ENCODE assay signal across 15 cellular contexts in the genomic region with DNA sequence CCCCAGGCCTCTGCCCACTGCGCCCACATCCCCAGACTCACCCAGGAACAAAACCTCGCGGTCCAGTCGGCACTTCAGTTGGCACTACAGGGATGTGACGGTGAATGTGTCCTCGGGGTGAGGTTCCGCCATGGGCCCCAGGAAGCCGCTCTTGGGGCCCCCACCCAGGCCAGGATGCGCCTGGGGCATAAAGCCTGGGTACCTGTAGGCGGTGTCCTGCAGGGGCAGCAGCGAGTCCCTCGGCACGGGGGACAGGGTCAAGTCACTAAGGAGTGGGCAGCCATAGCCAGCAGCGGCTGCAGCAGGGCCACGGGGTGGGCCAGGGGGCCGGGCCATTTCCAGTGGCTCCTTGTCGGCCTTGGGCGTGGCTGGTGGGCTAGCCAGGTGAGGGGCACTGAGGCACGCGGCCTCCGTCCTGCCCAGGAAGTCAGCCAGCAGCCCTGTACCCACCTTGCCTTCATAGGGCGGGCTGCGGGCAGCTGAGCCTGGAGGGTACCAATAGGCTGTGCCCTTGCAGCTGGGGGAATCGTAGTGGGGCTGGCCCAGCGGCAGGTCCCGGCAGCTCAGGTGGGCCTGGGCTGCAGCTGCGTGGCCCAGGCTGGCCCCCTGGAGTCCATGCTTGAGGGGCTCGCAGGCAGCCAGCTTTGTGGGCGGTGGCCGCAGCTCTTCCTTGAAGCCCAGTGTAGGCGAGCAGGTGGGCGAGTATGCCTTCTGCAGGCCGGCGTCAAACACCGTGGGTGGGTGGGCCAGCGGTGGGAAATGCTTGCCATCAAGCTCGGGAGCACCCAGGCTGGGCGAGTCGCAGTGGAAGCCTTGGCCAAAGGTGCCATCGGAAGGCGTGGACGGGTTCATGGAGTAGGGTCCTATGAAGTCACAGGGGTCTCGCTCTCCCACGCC. TPM values are rescaled to one million over a fixed set of nuclear protein-coding genes. Genes with fewer than 3 reads are reported as not detected.
DNase-seq lines count a peak whose midpoint lies in the region; ATAC-seq and TF ChIP-seq lines count a peak whose summit lies in the region.
"Had no signal": no experiment of that assay in that cellular context is flagged by ENCODE, and none has a peak within 500 bp of the region (broad histone marks: within the 10 kb centered on the region; RNA-seq: fewer than 3 reads in every experiment).

No MANE protein-coding gene starts in this region.

- no peaks in the 10 kb centered on the region for H3K79me1 ChIP-seq in mesendoderm (ENCODE audit: low read length)

- no peaks in the 10 kb centered on the region for H3K9me3 ChIP-seq in thyroid gland
- H3K9me3 ChIP-seq: A549, upper lobe of left lung had no signal

- H3K4me3 ChIP-seq in cardiac fibroblast (replicated peaks in 1 of 2; ENCODE audit: low read depth in 2 of 2, low read length in 2 of 2) (no peak overlapping the region), mesendoderm (ENCODE audit: low read length) (no peak overlapping the region), thyroid gland (replicated peaks in 1 of 3) (no peak overlapping the region)
- H3K4me3 ChIP-seq: A549, upper lobe of left lung had no signal

- H3K27ac ChIP-seq in mesendoderm (ENCODE audit: low read depth, low read length) (no peak overlapping the region), thyroid gland (peak overlapping the region in 2 of 3 donors; percentile 91 to 97)

- H3K79me2 ChIP-seq in mesendoderm (ENCODE audit: control insufficient read depth, insufficient read depth, low read length), result no peaks in the 10 kb centered on the region

- H3K56ac ChIP-seq in mesendoderm (ENCODE audit: low read length), result no peak overlapping the region

- H3K36me3 ChIP-seq in mesendoderm (ENCODE audit: control insufficient read depth, insufficient read depth, low read length) (peaks cover 4% of the 10 kb centered on the region), thyroid gland (peaks cover 37 to 42% of the 10 kb centered on the region in 2 donors)

- no peak overlapping the region for H2BK120ac ChIP-seq in mesendoderm (ENCODE audit: low read depth, low read length)

- H3K36me3 Mint-ChIP-seq in activated CD8-positive, alpha-beta T cell treated with anti-CD3 and anti-CD28 coated beads for 36 hours (ENCODE audit: low read depth), result peaks cover 3% of the 10 kb centered on the region
- H3K36me3 Mint-ChIP-seq in activated CD8-positive, alpha-beta T cell treated with anti-CD3 and anti-CD28 coated beads, Interleukin-2, amount 10 ng/mL, durations not matched to agents 7 days and 5 days (ENCODE audit: low read depth), result peaks cover 6% of the 10 kb centered on the region

- no peak overlapping the region for H3K27ac Mint-ChIP-seq in activated CD8-positive, alpha-beta T cell treated with anti-CD3 and anti-CD28 coated beads for 36 hours
- H3K27ac Mint-ChIP-seq in activated CD8-positive, alpha-beta T cell treated with anti-CD3 and anti-CD28 coated beads, Interleukin-2, amount 10 ng/mL, durations not matched to agents 7 days and 5 days, result no peak overlapping the region

- H3K4me3 Mint-ChIP-seq in activated CD8-positive, alpha-beta T cell treated with anti-CD3 and anti-CD28 coated beads for 36 hours, result no peak overlapping the region
- H3K4me3 Mint-ChIP-seq in activated CD8-positive, alpha-beta T cell treated with anti-CD3 and anti-CD28 coated beads, Interleukin-2, amount 10 ng/mL, durations not matched to agents 7 days and 5 days, result no peak overlapping the region

- no peak for ATAC-seq in activated CD8-positive, alpha-beta T cell treated with anti-CD3 and anti-CD28 coated beads for 36 hours
- no peak for ATAC-seq in activated CD8-positive, alpha-beta T cell treated with anti-CD3 and anti-CD28 coated beads, Interleukin-2, amount 10 ng/mL, durations not matched to agents 7 days and 5 days
- ATAC-seq in HG02763 (IDR thresholded peaks at IDR 0.05; ENCODE audit: unreplicated experiment), result no peak
- ATAC-seq: A549, sciatic nerve had no signal

- no peaks in the 10 kb centered on the region for H3K27me3 ChIP-seq in mesendoderm (ENCODE audit: insufficient read depth, low read length, poor library complexity)
- no peaks in the 10 kb centered on the region for H3K27me3 ChIP-seq in thyroid gland
- H3K27me3 ChIP-seq: upper lobe of left lung had no signal

- no peak overlapping the region for H3K4me2 ChIP-seq in mesendoderm (ENCODE audit: low read length)
- H3K4me2 ChIP-seq: A549 had no signal

- H2BK15ac ChIP-seq in mesendoderm (replicated peaks; ENCODE audit: low read depth), result no peak overlapping the region

- CTCF ChIA-PET in activated CD8-positive, alpha-beta T cell treated with anti-CD3 and anti-CD28 coated beads for 36 hours (lab: Charles Lee), result interaction anchor here (0.9 to 3.0 kb wide), 2 partner anchors 9 to 17 kb away, joined by 3 to 16 read pairs; no protein-coding TSS in a partner anchor
- CTCF ChIA-PET in activated CD8-positive, alpha-beta T cell treated with anti-CD3 and anti-CD28 coated beads, Interleukin-2, amount 10 ng/mL, durations not matched to agents 7 days and 5 days (lab: Charles Lee), result interaction anchor here (2.0 kb wide), 1 partner anchor 9 kb away, joined by 7 read pairs; no protein-coding TSS in a partner anchor

- no peak overlapping the region for H3K18ac ChIP-seq in mesendoderm (ENCODE audit: low read length)

- no peak overlapping the region for H3K23ac ChIP-seq in mesendoderm (ENCODE audit: low read length)

- intact Hi-C loops in activated CD8-positive, alpha-beta T cell treated with anti-CD3 and anti-CD28 coated beads for 36 hours (cut with micrococcal nuclease), result no loop called here
- intact Hi-C loops in thyroid gland (cut with DNase I), result no loop called here

- TF ChIP-seq CTCF in activated CD8-positive, alpha-beta T cell treated with anti-CD3 and anti-CD28 coated beads for 36 hours (IDR thresholded peaks at IDR 0.05), result peak; percentile 20
- TF ChIP-seq CTCF in cardiac fibroblast (IDR thresholded peaks at IDR 0.05; ENCODE audit: low read depth, low read length) (peak; percentile 15), thyroid gland (IDR thresholded peaks at IDR 0.05) (no peak)

- H4K5ac ChIP-seq in mesendoderm (ENCODE audit: low read length), result no peak overlapping the region

- no peaks in the 10 kb centered on the region for H3K27me3 Mint-ChIP-seq in activated CD8-positive, alpha-beta T cell treated with anti-CD3 and anti-CD28 coated beads for 36 hours
- H3K27me3 Mint-ChIP-seq in activated CD8-positive, alpha-beta T cell treated with anti-CD3 and anti-CD28 coated beads, Interleukin-2, amount 10 ng/mL, durations not matched to agents 7 days and 5 days (ENCODE audit: low read depth), result no peaks in the 10 kb centered on the region

- POLR2A ChIA-PET in activated CD8-positive, alpha-beta T cell treated with anti-CD3 and anti-CD28 coated beads for 36 hours (lab: Charles Lee), result no interaction called here
- POLR2A ChIA-PET in activated CD8-positive, alpha-beta T cell treated with anti-CD3 and anti-CD28 coated beads, Interleukin-2, amount 10 ng/mL, durations not matched to agents 7 days and 5 days (lab: Charles Lee), result no interaction called here

- no peak overlapping the region for H3K9ac ChIP-seq in mesendoderm (ENCODE audit: low read length)

- WGBS in mesendoderm (ENCODE audit: extremely low coverage, insufficient coverage, low lambda C conversion rate), result no CpG with 5 or more reads among the region's 44 CpGs
- WGBS in thyroid gland, 2 donors, result 93 to 96% methylated on average over 30 to 33 of the region's 44 CpGs

- no peak overlapping the region for H4K8ac ChIP-seq in mesendoderm (ENCODE audit: low read depth, low read length)

- H2AK5ac ChIP-seq in mesendoderm (ENCODE audit: low read length), result no peak overlapping the region

- no peak for DNase-seq in activated CD8-positive, alpha-beta T cell treated with anti-CD3 and anti-CD28 coated beads for 36 hours
- DNase-seq in activated CD8-positive, alpha-beta T cell treated with anti-CD3 and anti-CD28 coated beads, Interleukin-2, amount 10 ng/mL, durations not matched to agents 7 days and 5 days, result no peak
- DNase-seq in cardiac fibroblast (ENCODE audit: low read depth in 2 of 2) (no peak), mesendoderm (peak; percentile 31), thyroid gland (no peak)
- no peak for DNase-seq in activated CD4-positive, alpha-beta T cell treated with anti-CD3 and anti-CD28 coated beads, Interleukin-2, amount 50 U/mL, for 4 hours
- no peak for DNase-seq in activated CD4-positive, CD25-positive, alpha-beta regulatory T cell treated with anti-CD3 and anti-CD28 coated beads, Interleukin-2, amount 50 U/mL, for 72 hours
- DNase-seq: activated T-cell treated with anti-CD3 and anti-CD28 coated beads, Interleukin-2, amount 50 U/mL, for 1 hour; GOT3; NCI-H1694 treated with DMSO at 0.1 percent for 48 hours; NCI-H748 treated with DMSO at 0.1 percent for 48 hours had no signal

- H3K4me1 ChIP-seq in mesendoderm (ENCODE audit: control insufficient read depth, low read depth, low read length) (peaks cover 3% of the 10 kb centered on the region), thyroid gland (peaks cover 42 to 48% of the 10 kb centered on the region in 2 donors)

- no peaks in the 10 kb centered on the region for H3K9me3 Mint-ChIP-seq in activated CD8-positive, alpha-beta T cell treated with anti-CD3 and anti-CD28 coated beads for 36 hours
- H3K9me3 Mint-ChIP-seq in activated CD8-positive, alpha-beta T cell treated with anti-CD3 and anti-CD28 coated beads, Interleukin-2, amount 10 ng/mL, durations not matched to agents 7 days and 5 days (ENCODE audit: insufficient read depth), result no peaks in the 10 kb centered on the region

- no peak overlapping the region for H2BK5ac ChIP-seq in mesendoderm (ENCODE audit: low read length)

- H3K4me1 Mint-ChIP-seq in activated CD8-positive, alpha-beta T cell treated with anti-CD3 and anti-CD28 coated beads for 36 hours (ENCODE audit: low read depth), result peaks cover 6% of the 10 kb centered on the region
- peaks cover 15% of the 10 kb centered on the region for H3K4me1 Mint-ChIP-seq in activated CD8-positive, alpha-beta T cell treated with anti-CD3 and anti-CD28 coated beads, Interleukin-2, amount 10 ng/mL, durations not matched to agents 7 days and 5 days (ENCODE audit: low read depth)

- no peak overlapping the region for H3K4ac ChIP-seq in mesendoderm (ENCODE audit: low read depth, low read length)

- TF ChIP-seq POLR2A in thyroid gland (IDR thresholded peaks at IDR 0.05), result no peak

RNA-seq across cellular contexts. Expression of gene AHDC1, which starts 56.5 kb away (rescaled TPM):
- 10 to 100 TPM; 26.3 to 27.6 TPM for total RNA-seq in activated CD8-positive, alpha-beta T cell treated with anti-CD3 and anti-CD28 coated beads for 36 hours
- total RNA-seq in activated CD8-positive, alpha-beta T cell treated with anti-CD3 and anti-CD28 coated beads, Interleukin-2, amount 10 ng/mL, durations not matched to agents 7 days and 5 days, result 10 to 100 TPM; 20.9 to 22.7 TPM
- 8.1 TPM for polyA plus RNA-seq in mesendoderm (2013, experiment 1 of 2)
- 8.0 TPM for polyA plus RNA-seq in mesendoderm (2013, experiment 2 of 2)
- total RNA-seq in thyroid gland, result 10 to 100 TPM; 25.5 to 91.4 (median 47.8) TPM

RNA-seq across cellular contexts. Expression of gene WASF2, which starts 57.5 kb away (rescaled TPM):
- 100 to 1,000 TPM; 108 to 111 TPM for total RNA-seq in activated CD8-positive, alpha-beta T cell treated with anti-CD3 and anti-CD28 coated beads for 36 hours
- total RNA-seq in activated CD8-positive, alpha-beta T cell treated with anti-CD3 and anti-CD28 coated beads, Interleukin-2, amount 10 ng/mL, durations not matched to agents 7 days and 5 days, result 100 to 1,000 TPM; 120 to 127 TPM
- 45.4 TPM for polyA plus RNA-seq in mesendoderm (2013, experiment 1 of 2)
- polyA plus RNA-seq in mesendoderm (2013, experiment 2 of 2), result 46.2 TPM
- 10 to 100 TPM; 38.3 to 47.7 (median 46.7) TPM for total RNA-seq in thyroid gland

Comparison
In these comparisons a context has a peak if more than half of its experiments do, and no peak if none do; other contexts are left out.
1. CTCF ChIP-seq: peak in activated CD8-positive, alpha-beta T cell treated with anti-CD3 and anti-CD28 coated beads for 36 hours (single experiment) and cardiac fibroblast (single experiment); none in thyroid gland (0 of 6).